In genomic region chr9:81202292-81202691, GRCh38 we compare ENCODE assay signal across 9 cellular contexts.
"Had no signal": no experiment of that assay in that cellular context is flagged by ENCODE, and none has a peak within 500 bp of the region (broad histone marks: within the 10 kb centered on the region; RNA-seq: fewer than 3 reads in every experiment).

No MANE protein-coding gene starts in this region.

- H3K27ac Mint-ChIP-seq: HFFc6, IgD-negative memory B cell had no signal

- H3K4me3 Mint-ChIP-seq: HFFc6, IgD-negative memory B cell had no signal

- H3K9me3 Mint-ChIP-seq: HFFc6 had no signal

- H3K9ac ChIP-seq: GM23248 had no signal

- H3K9me3 ChIP-seq: HAP-1 had no signal

- H3K4me1 Mint-ChIP-seq: IgD-negative memory B cell had no signal

- H3K4me3 ChIP-seq: GM23248, HAP-1 had no signal

- H3K27ac ChIP-seq: GM23248, HL-60 had no signal

- H3K4me1 ChIP-seq: HAP-1 had no signal

- H3K27me3 Mint-ChIP-seq: IgD-negative memory B cell had no signal

- FAIRE-seq: HepG2 had no signal

- H3K36me3 ChIP-seq: HAP-1 had no signal

- ATAC-seq: HCT116, HepG2 had no signal

- H2AFZ ChIP-seq: GM23248 had no signal

- H3K36me3 Mint-ChIP-seq: IgD-negative memory B cell had no signal

- DNase-seq: GM23248, GOT3, H7, HFFc6 had no signal
